Comparison of ENCODE assay signal across 1 cellular context in the genomic region with DNA sequence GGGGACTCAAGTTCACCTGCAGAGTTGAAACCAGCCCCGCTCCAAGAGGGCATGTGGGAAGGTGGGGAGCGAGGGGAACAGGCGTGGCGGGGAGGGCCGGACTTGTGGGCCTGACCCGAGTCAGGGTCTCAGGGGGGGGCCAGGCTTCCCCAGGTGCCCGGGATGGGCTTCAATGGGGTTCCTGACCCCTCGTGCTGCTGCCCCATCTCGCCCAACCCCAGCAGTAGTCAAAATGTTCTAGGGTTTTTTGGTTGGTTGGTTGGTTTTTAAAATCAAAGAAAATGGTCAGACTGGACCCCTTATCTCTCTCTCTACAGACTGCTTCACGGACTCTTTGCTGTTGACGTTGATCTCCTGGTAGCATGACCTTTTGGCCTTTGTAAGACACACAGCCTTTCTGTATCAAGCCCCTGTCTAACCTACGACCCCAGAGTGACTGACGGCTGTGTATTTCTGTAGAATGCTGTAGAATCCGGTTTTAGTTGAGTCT.
TF ChIP-seq lines count a peak whose summit lies in the region.

No MANE protein-coding gene starts in this region.

TF ChIP-seq in K562, 482 proteins besides CTCF, POLR2A, EP300 and RAD21 (continued from another document):
- TF ChIP-seq NFIC (IDR thresholded peaks at IDR 0.05) = peak; percentile 60
- TF ChIP-seq JUND (IDR thresholded peaks at IDR 0.05; ENCODE audit: borderline replicate concordance, low read depth, low read length) = peak; percentile 19; the same call in 1 of the 2 replicates
- no peak for TF ChIP-seq JUND (tag; IDR thresholded peaks at IDR 0.05; ENCODE audit: borderline replicate concordance, low read depth, low read length)
- peak; percentile 64 for TF ChIP-seq CREM (IDR thresholded peaks at IDR 0.05; ENCODE audit: low read depth)
- TF ChIP-seq, protein P1, sequence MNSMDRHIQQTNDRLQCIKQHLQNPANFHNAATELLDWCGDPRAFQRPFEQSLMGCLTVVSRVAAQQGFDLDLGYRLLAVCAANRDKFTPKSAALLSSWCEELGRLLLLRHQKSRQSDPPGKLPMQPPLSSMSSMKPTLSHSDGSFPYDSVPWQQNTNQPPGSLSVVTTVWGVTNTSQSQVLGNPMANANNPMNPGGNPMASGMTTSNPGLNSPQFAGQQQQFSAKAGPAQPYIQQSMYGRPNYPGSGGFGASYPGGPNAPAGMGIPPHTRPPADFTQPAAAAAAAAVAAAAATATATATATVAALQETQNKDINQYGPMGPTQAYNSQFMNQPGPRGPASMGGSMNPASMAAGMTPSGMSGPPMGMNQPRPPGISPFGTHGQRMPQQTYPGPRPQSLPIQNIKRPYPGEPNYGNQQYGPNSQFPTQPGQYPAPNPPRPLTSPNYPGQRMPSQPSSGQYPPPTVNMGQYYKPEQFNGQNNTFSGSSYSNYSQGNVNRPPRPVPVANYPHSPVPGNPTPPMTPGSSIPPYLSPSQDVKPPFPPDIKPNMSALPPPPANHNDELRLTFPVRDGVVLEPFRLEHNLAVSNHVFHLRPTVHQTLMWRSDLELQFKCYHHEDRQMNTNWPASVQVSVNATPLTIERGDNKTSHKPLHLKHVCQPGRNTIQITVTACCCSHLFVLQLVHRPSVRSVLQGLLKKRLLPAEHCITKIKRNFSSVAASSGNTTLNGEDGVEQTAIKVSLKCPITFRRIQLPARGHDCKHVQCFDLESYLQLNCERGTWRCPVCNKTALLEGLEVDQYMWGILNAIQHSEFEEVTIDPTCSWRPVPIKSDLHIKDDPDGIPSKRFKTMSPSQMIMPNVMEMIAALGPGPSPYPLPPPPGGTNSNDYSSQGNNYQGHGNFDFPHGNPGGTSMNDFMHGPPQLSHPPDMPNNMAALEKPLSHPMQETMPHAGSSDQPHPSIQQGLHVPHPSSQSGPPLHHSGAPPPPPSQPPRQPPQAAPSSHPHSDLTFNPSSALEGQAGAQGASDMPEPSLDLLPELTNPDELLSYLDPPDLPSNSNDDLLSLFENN (IDR thresholded peaks at IDR 0.05; ENCODE audit: low read depth in 2 of 2, low read length in 2 of 2) = 0 out of 4 replicates have a peak, but pooled peaks of 1 of the 2 experiments have one; percentile 55
- TF ChIP-seq THRAP3 (IDR thresholded peaks at IDR 0.05; ENCODE audit: borderline replicate concordance) = no peak
- TF ChIP-seq FOXM1 (IDR thresholded peaks at IDR 0.05; ENCODE audit: low read depth) = peak; percentile 79
- TF ChIP-seq FOXM1 (CRISPR knock-in tag; IDR thresholded peaks at IDR 0.05; ENCODE audit: low read depth) = no peak
- TF ChIP-seq NR2C2 (CRISPR knock-in tag; IDR thresholded peaks at IDR 0.05) = no peak
- peak; percentile 79; the same call in 1 of the 2 replicates for TF ChIP-seq NR2C2 (tag; IDR thresholded peaks at IDR 0.05)
- TF ChIP-seq TCF3 (CRISPR knock-in tag; IDR thresholded peaks at IDR 0.05) = peak; percentile 84
- TF ChIP-seq MTA2 (IDR thresholded peaks at IDR 0.05; ENCODE audit: low read depth) = peak; percentile 82
- TF ChIP-seq HSF4 (CRISPR knock-in tag; IDR thresholded peaks at IDR 0.05; ENCODE audit: borderline replicate concordance) = no peak
- peak; percentile 43; the same call in 1 of the 2 replicates for TF ChIP-seq MYBL2 (IDR thresholded peaks at IDR 0.05; ENCODE audit: low read depth)
- no peak for TF ChIP-seq MYBL2 (CRISPR knock-in tag; IDR thresholded peaks at IDR 0.05; ENCODE audit: borderline replicate concordance)
- no peak for TF ChIP-seq TCFL5 (CRISPR knock-in tag; conservative IDR thresholded peaks at IDR 0.05)
- peak; percentile 71; the same call in 1 of the 2 replicates for TF ChIP-seq ZBTB7A (IDR thresholded peaks at IDR 0.05; ENCODE audit: borderline replicate concordance, control insufficient read depth, low read depth, low read length)
- TF ChIP-seq, protein P2, sequence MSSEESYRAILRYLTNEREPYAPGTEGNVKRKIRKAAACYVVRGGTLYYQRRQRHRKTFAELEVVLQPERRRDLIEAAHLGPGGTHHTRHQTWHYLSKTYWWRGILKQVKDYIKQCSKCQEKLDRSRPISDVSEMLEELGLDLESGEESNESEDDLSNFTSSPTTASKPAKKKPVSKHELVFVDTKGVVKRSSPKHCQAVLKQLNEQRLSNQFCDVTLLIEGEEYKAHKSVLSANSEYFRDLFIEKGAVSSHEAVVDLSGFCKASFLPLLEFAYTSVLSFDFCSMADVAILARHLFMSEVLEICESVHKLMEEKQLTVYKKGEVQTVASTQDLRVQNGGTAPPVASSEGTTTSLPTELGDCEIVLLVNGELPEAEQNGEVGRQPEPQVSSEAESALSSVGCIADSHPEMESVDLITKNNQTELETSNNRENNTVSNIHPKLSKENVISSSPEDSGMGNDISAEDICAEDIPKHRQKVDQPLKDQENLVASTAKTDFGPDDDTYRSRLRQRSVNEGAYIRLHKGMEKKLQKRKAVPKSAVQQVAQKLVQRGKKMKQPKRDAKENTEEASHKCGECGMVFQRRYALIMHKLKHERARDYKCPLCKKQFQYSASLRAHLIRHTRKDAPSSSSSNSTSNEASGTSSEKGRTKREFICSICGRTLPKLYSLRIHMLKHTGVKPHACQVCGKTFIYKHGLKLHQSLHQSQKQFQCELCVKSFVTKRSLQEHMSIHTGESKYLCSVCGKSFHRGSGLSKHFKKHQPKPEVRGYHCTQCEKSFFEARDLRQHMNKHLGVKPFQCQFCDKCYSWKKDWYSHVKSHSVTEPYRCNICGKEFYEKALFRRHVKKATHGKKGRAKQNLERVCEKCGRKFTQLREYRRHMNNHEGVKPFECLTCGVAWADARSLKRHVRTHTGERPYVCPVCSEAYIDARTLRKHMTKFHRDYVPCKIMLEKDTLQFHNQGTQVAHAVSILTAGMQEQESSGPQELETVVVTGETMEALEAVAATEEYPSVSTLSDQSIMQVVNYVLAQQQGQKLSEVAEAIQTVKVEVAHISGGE (CRISPR knock-in tag; IDR thresholded peaks at IDR 0.05) = 0 out of 6 replicates have a peak, but pooled peaks of 1 of the 3 experiments have one; percentile 9
- peak; percentile 84 for TF ChIP-seq CXXC5 (CRISPR knock-in tag; IDR thresholded peaks at IDR 0.05)
- peak in 1 of 2 experiments; percentile 75; a peak in 2 of 4 replicates for TF ChIP-seq TBL1XR1 (IDR thresholded peaks at IDR 0.05; ENCODE audit: low read length in 2 of 2)
- TF ChIP-seq RCOR1 (IDR thresholded peaks at IDR 0.05; ENCODE audit: borderline replicate concordance in 1 of 2, low read depth in 2 of 2, low read length in 2 of 2) = peak; percentile 76 to 96
- TF ChIP-seq ARNT (IDR thresholded peaks at IDR 0.05) = peak in 1 of 2 experiments; percentile 30; a peak in 1 of 4 replicates
- TF ChIP-seq BCOR (IDR thresholded peaks at IDR 0.05) = peak; percentile 48; the same call in 1 of the 2 replicates
- TF ChIP-seq, protein P3, sequence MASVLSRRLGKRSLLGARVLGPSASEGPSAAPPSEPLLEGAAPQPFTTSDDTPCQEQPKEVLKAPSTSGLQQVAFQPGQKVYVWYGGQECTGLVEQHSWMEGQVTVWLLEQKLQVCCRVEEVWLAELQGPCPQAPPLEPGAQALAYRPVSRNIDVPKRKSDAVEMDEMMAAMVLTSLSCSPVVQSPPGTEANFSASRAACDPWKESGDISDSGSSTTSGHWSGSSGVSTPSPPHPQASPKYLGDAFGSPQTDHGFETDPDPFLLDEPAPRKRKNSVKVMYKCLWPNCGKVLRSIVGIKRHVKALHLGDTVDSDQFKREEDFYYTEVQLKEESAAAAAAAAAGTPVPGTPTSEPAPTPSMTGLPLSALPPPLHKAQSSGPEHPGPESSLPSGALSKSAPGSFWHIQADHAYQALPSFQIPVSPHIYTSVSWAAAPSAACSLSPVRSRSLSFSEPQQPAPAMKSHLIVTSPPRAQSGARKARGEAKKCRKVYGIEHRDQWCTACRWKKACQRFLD (CRISPR knock-in tag; IDR thresholded peaks at IDR 0.05) = no peak
- TF ChIP-seq BHLHE40 (IDR thresholded peaks at IDR 0.05; ENCODE audit: low read length) = no peak
- no peak for TF ChIP-seq MCM7 (IDR thresholded peaks at IDR 0.05)
- peak; percentile 84 for TF ChIP-seq SMARCA4 (IDR thresholded peaks at IDR 0.05)
- TF ChIP-seq NCOR1 (IDR thresholded peaks at IDR 0.05) = peak; percentile 86
- TF ChIP-seq, protein P4, sequence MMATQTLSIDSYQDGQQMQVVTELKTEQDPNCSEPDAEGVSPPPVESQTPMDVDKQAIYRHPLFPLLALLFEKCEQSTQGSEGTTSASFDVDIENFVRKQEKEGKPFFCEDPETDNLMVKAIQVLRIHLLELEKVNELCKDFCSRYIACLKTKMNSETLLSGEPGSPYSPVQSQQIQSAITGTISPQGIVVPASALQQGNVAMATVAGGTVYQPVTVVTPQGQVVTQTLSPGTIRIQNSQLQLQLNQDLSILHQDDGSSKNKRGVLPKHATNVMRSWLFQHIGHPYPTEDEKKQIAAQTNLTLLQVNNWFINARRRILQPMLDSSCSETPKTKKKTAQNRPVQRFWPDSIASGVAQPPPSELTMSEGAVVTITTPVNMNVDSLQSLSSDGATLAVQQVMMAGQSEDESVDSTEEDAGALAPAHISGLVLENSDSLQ (IDR thresholded peaks at IDR 0.05) = peak; percentile 91
- TF ChIP-seq, protein P5, sequence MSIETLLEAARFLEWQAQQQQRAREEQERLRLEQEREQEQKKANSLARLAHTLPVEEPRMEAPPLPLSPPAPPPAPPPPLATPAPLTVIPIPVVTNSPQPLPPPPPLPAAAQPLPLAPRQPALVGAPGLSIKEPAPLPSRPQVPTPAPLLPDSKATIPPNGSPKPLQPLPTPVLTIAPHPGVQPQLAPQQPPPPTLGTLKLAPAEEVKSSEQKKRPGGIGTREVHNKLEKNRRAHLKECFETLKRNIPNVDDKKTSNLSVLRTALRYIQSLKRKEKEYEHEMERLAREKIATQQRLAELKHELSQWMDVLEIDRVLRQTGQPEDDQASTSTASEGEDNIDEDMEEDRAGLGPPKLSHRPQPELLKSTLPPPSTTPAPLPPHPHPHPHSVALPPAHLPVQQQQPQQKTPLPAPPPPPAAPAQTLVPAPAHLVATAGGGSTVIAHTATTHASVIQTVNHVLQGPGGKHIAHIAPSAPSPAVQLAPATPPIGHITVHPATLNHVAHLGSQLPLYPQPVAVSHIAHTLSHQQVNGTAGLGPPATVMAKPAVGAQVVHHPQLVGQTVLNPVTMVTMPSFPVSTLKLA (conservative IDR thresholded peaks at IDR 0.05) = peak in 1 of 2 experiments; percentile 50; a peak in 1 of 4 replicates
- peak; percentile 40 to 87; a peak in 3 of 4 replicates for TF ChIP-seq HDAC1 (IDR thresholded peaks at IDR 0.05)
- peak; percentile 84 for TF ChIP-seq POLR2AphosphoS5 (IDR thresholded peaks at IDR 0.05; ENCODE audit: control insufficient read depth, insufficient read depth, low read depth, low read length)
- 0 out of 3 replicates have a peak, but pooled peaks of 1 of the 2 experiments have one; percentile 15 for TF ChIP-seq CBX3 (IDR thresholded peaks at IDR 0.05; ENCODE audit: borderline replicate concordance in 1 of 2, low read length in 2 of 2)
- peak; percentile 51 to 76; a peak in 3 of 4 replicates for TF ChIP-seq FOXK2 (conservative IDR thresholded peaks at IDR 0.05 in 1 of 2, IDR thresholded peaks at IDR 0.05 in 1 of 2; ENCODE audit: low read depth in 2 of 2)
- peak; percentile 45; the same call in 1 of the 2 replicates for TF ChIP-seq SMARCE1 (IDR thresholded peaks at IDR 0.05)
- no peak for TF ChIP-seq BRCA1 (IDR thresholded peaks at IDR 0.05)
- no peak for TF ChIP-seq BRCA1 (CRISPR knock-in tag; IDR thresholded peaks at IDR 0.05)
- TF ChIP-seq CTBP1 (IDR thresholded peaks at IDR 0.05; ENCODE audit: borderline replicate concordance) = peak; percentile 30; the same call in 1 of the 2 replicates
- TF ChIP-seq, protein P6, sequence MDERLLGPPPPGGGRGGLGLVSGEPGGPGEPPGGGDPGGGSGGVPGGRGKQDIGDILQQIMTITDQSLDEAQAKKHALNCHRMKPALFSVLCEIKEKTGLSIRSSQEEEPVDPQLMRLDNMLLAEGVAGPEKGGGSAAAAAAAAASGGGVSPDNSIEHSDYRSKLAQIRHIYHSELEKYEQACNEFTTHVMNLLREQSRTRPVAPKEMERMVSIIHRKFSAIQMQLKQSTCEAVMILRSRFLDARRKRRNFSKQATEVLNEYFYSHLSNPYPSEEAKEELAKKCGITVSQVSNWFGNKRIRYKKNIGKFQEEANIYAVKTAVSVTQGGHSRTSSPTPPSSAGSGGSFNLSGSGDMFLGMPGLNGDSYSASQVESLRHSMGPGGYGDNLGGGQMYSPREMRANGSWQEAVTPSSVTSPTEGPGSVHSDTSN (CRISPR knock-in tag; IDR thresholded peaks at IDR 0.05; ENCODE audit: low read depth) = no peak
- TF ChIP-seq, protein P6 (tag; conservative IDR thresholded peaks at IDR 0.05; ENCODE audit: low read depth) = peak; percentile 57; the same call in 1 of the 2 replicates
- TF ChIP-seq, protein P7, sequence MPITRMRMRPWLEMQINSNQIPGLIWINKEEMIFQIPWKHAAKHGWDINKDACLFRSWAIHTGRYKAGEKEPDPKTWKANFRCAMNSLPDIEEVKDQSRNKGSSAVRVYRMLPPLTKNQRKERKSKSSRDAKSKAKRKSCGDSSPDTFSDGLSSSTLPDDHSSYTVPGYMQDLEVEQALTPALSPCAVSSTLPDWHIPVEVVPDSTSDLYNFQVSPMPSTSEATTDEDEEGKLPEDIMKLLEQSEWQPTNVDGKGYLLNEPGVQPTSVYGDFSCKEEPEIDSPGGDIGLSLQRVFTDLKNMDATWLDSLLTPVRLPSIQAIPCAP (CRISPR knock-in tag; IDR thresholded peaks at IDR 0.05; ENCODE audit: borderline replicate concordance) = no peak
- peak; percentile 88 for TF ChIP-seq DPF2 (IDR thresholded peaks at IDR 0.05)
- peak; percentile 55; the same call in 1 of the 2 replicates for TF ChIP-seq KLF16 (IDR thresholded peaks at IDR 0.05)
- 0 out of 2 replicates have a peak, but pooled peaks have one; percentile 48 for TF ChIP-seq NR2F6 (CRISPR knock-in tag; IDR thresholded peaks at IDR 0.05)
- TF ChIP-seq GATAD2A (IDR thresholded peaks at IDR 0.05) = no peak
- TF ChIP-seq SOX6 (IDR thresholded peaks at IDR 0.05) = peak; percentile 39; the same call in 1 of the 2 replicates
- TF ChIP-seq ZNF124 (CRISPR knock-in tag; IDR thresholded peaks at IDR 0.05) = no peak
TF ChIP-seq in K562: peak in this region for 46.
